Comparison of ENCODE assay signal across 10 cellular contexts in the genomic region with DNA sequence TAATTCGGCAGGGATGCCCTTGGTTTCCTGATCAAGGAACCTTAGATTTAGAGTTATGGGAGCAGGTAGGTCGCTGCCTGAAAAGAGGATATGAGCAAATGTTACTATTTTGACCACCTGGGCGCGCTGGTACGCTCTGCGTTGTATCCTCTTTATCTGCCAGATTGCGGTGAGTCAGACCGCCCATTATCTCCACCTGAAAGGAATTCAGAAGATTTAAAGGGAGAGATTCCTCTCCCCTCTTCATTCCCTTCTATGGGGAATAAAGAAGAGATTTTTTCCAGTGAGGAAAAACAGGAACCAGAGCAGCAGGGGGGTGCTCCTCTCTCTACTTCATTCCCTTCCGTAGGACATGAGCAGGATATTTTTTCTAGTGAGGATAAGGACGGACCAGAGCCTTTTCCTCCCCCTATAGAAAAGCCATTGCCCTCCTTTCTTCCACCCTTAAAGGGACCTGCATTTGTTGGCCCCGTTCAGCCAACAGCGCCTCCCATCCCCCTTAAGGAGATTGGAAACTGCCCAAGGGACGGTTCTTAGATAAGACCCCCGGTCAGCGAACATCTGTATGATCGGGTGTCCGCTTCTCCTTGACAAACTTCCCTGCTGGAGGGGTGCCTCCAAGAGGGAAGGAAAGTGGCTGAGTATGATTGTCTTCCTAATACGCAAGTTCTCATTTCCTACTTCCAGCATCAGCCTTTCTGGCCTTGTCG. TPM values are rescaled to one million over a fixed set of nuclear protein-coding genes. Genes with fewer than 3 reads are reported as not detected.
DNase-seq lines count a peak whose midpoint lies in the region.
"Had no signal": no experiment of that assay in that cellular context is flagged by ENCODE, and none has a peak within 500 bp of the region (broad histone marks: within the 10 kb centered on the region; RNA-seq: fewer than 3 reads in every experiment).

No MANE protein-coding gene starts in this region.

- peaks cover 19% of the 10 kb centered on the region for H3K4me1 ChIP-seq in mesodermal cell (ENCODE audit: control insufficient read depth, insufficient read depth, low read length, poor library complexity, severe bottlenecking)

- H3K27ac ChIP-seq in mesodermal cell (ENCODE audit: low read depth, low read length, severe bottlenecking): peak overlapping the region; percentile 53

- peak overlapping the region; percentile 11 for H3K4me3 ChIP-seq in mesodermal cell (ENCODE audit: extremely low read depth, insufficient read depth, low read length, poor library complexity, severe bottlenecking)

- WGBS in mesodermal cell (ENCODE audit: insufficient coverage in 2 of 2), 2 experiments: 51 to 58% methylated on average over 4 to 8 of the region's 19 CpGs

- H3K36me3 ChIP-seq in mesodermal cell (ENCODE audit: control insufficient read depth, insufficient read depth, low read length): no peaks in the 10 kb centered on the region

- H3K9me3 ChIP-seq in mesodermal cell (ENCODE audit: control insufficient read depth, low read length): no peaks in the 10 kb centered on the region

- DNase-seq in SHP77 (lab: John Stamatoyannopoulos, UW) (peak; percentile 26 to 40), SHP77 treated with DMSO at 0.1 percent for 48 hours (lab: John Stamatoyannopoulos, UW) (no peak), NCI-H2227 treated with DMSO at 0.1 percent for 48 hours (lab: John Stamatoyannopoulos, UW) (peak; percentile 43), dermis blood vessel endothelial cell (peak; percentile 28), NCI-H2081 (lab: John Stamatoyannopoulos, UW) (no peak)
- DNase-seq in stimulated activated CD8-positive, alpha-beta memory T cell treated with anti-CD3 and anti-CD28 coated beads, Interleukin-4, amount 100 ng/mL, for 48 hours: no peak
- DNase-seq in activated effector memory CD4-positive, alpha-beta T cell treated with Interleukin-2 at 50 U/mL for 16 hours: no peak

RNA-seq across cellular contexts. Expression of a gene that starts 34.1 kb away (rescaled TPM):
- total RNA-seq in dermis blood vessel endothelial cell: not detected in 2 replicates
- not detected for polyA plus RNA-seq in mesodermal cell (2013, experiment 1 of 2)
- not detected for polyA plus RNA-seq in mesodermal cell (2013, experiment 2 of 2)
- total RNA-seq: SK-MEL-5 had no signal
- polyA plus RNA-seq: neural cell had no signal

RNA-seq across cellular contexts. Expression of a gene that starts 44.0 kb away (rescaled TPM):
- not detected in 2 replicates for total RNA-seq in dermis blood vessel endothelial cell
- not detected for polyA plus RNA-seq in mesodermal cell (2013, experiment 1 of 2)
- polyA plus RNA-seq in mesodermal cell (2013, experiment 2 of 2): not detected
- total RNA-seq: SK-MEL-5 had no signal
- polyA plus RNA-seq: neural cell had no signal

Comparison
In these comparisons a context has a peak if more than half of its experiments do, and no peak if none do; other contexts are left out.
1. DNase-seq: peak in SHP77 (2 of 2), NCI-H2227 treated with DMSO at 0.1 percent for 48 hours (single experiment) and dermis blood vessel endothelial cell (single experiment); none in SHP77 treated with DMSO at 0.1 percent for 48 hours (single experiment), NCI-H2081 (0 of 2), stimulated activated CD8-positive, alpha-beta memory T cell treated with anti-CD3 and anti-CD28 coated beads, Interleukin-4, amount 100 ng/mL, for 48 hours (single experiment) and activated effector memory CD4-positive, alpha-beta T cell treated with Interleukin-2 at 50 U/mL for 16 hours (single experiment).